ENCODE assay signal across 8 cellular contexts in genomic region chr6:146914563-146915483, GRCh38.
DNase-seq lines count a peak whose midpoint lies in the region; ATAC-seq and TF ChIP-seq lines count a peak whose summit lies in the region.

No MANE protein-coding gene starts in this region.

- in situ Hi-C loops in HAP-1 (cut with MboI; ENCODE audit: low sequenced_read_pairs) = no loop called here

- H3K27me3 ChIP-seq in prostate gland (replicated peaks; ENCODE audit: insufficient read depth) (no peaks in the 10 kb centered on the region), HAP-1 (ENCODE audit: low read depth) (no peaks in the 10 kb centered on the region)

- peak; percentile 82 for ATAC-seq in Right ventricle myocardium inferior
- no peak for ATAC-seq in HG03135 (IDR thresholded peaks at IDR 0.05; ENCODE audit: unreplicated experiment)

- peak overlapping the region; percentile 54 for H3K27ac ChIP-seq in angular gyrus (ENCODE audit: low read depth, low read length)
- H3K27ac ChIP-seq in temporal lobe (ENCODE audit: low read depth, low read length) = peak overlapping the region; percentile 31
- H3K27ac ChIP-seq in prostate gland = no peak overlapping the region

- H3K9me3 ChIP-seq in prostate gland (no peaks in the 10 kb centered on the region), HAP-1 (no peaks in the 10 kb centered on the region)

- no peak for TF ChIP-seq POLR2A in prostate gland (IDR thresholded peaks at IDR 0.05)

- TF ChIP-seq CTCF in prostate gland (IDR thresholded peaks at IDR 0.05) = no peak

- intact Hi-C loops in Right ventricle myocardium inferior (cut with DNase I) = no loop called here
- intact Hi-C loops in cardiac septum (cut with DNase I) = loop anchor here (5.0 to 10.0 kb wide), 3 partner anchors 58 to 370 kb away; no protein-coding TSS in a partner anchor
- intact Hi-C loops in prostate gland (cut with DNase I) = loop anchor here (5.0 to 10.0 kb wide), 2 partner anchors 58 to 290 kb away; partner anchors contain the start of gene STXBP5

- 48% methylated on average over 8 of the region's 8 CpGs for WGBS in prostate gland

- no peaks in the 10 kb centered on the region for H3K4me1 ChIP-seq in prostate gland (replicated peaks)
- peaks cover 9% of the 10 kb centered on the region; the same call in 1 of the 2 replicates for H3K4me1 ChIP-seq in HAP-1

- no peaks in the 10 kb centered on the region for H3K36me3 ChIP-seq in prostate gland
- H3K36me3 ChIP-seq in HAP-1 (replicated peaks) = no peaks in the 10 kb centered on the region

- no peak overlapping the region for H3K4me3 ChIP-seq in prostate gland
- H3K4me3 ChIP-seq in HAP-1 = no peak overlapping the region

- DNase-seq in Right ventricle myocardium inferior (ENCODE audit: missing footprints) (no peak), cardiac septum (ENCODE audit: low spot score) (no peak), islet precursor cell (peak; percentile 92), prostate gland (ENCODE audit: low spot score) (no peak), HAP-1 (ENCODE audit: low spot score in 2 of 2) (no peak)

Comparison
In these comparisons a context has a peak if more than half of its experiments do, and no peak if none do; other contexts are left out.
1. H3K27ac ChIP-seq: peak in angular gyrus (single experiment) and temporal lobe (single experiment); none in prostate gland (0 of 2).